ENCODE assay signal across 20 cellular contexts in genomic region chr1:176033474-176033873, GRCh38.
DNase-seq lines count a peak whose midpoint lies in the region; ATAC-seq, FAIRE-seq and TF ChIP-seq lines count a peak whose summit lies in the region.
"Had no signal": no experiment of that assay in that cellular context is flagged by ENCODE, and none has a peak within 500 bp of the region (broad histone marks: within the 10 kb centered on the region; RNA-seq: fewer than 3 reads in every experiment).

No MANE protein-coding gene starts in this region.

- no peak for TF ChIP-seq POLR2A in body of pancreas (IDR thresholded peaks at IDR 0.05)

- peak; percentile 65 for DNase-seq in ELR (ENCODE audit: low read depth)
- DNase-seq in RCC 7860 (ENCODE audit: low spot score), result no peak
- DNase-seq in epithelial cell of esophagus (ENCODE audit: low read depth), result peak; percentile 46
- DNase-seq in pancreas, result no peak
- DNase-seq in lower lobe of right lung, result no peak
- DNase-seq in left lobe of liver (ENCODE audit: low spot score), result no peak
- no peak for DNase-seq in body of pancreas
- DNase-seq: activated CD4-positive, alpha-beta T cell treated with anti-CD3 and anti-CD28 coated beads for 36 hours; AML-193; DND-41; natural killer cell; NCI-H1417 treated with DMSO at 0.1 percent for 48 hours; NCI-H524 treated with DMSO at 0.1 percent for 48 hours; stimulated activated naive CD4-positive, alpha-beta T cell treated with Interleukin-2 at 50 U/mL for 16 hours; thyroid gland had no signal

- FAIRE-seq in RCC 7860 (lab: Jason Lieb, UNC), result peak; percentile 63
- FAIRE-seq in pancreas (lab: Jason Lieb, UNC), result peak; percentile 68

- WGBS in pancreas, 2 donors, result 91 to 98% methylated on average over 1 of the region's 1 CpG
- WGBS in body of pancreas, 2 donors, result 91 to 95% methylated on average over 1 of the region's 1 CpG

- peaks cover 4 to 8% (median 7%) of the 10 kb centered on the region in 3 donors for H3K4me1 ChIP-seq in pancreas
- H3K4me1 ChIP-seq in lower lobe of right lung, result peaks cover 4% of the 10 kb centered on the region
- H3K4me1 ChIP-seq in body of pancreas, result peaks cover 4% of the 10 kb centered on the region
- H3K4me1 ChIP-seq: thyroid gland had no signal

- H3K9me3 ChIP-seq in pancreas (no peaks in the 10 kb centered on the region), lower lobe of right lung (no peaks in the 10 kb centered on the region), body of pancreas (no peaks in the 10 kb centered on the region)
- H3K9me3 ChIP-seq: gastroesophageal sphincter, thyroid gland had no signal

- H3K36me3 ChIP-seq in pancreas, result no peaks in the 10 kb centered on the region
- H3K36me3 ChIP-seq in lower lobe of right lung, result peaks cover 26% of the 10 kb centered on the region
- H3K36me3 ChIP-seq in body of pancreas (replicated peaks in 1 of 2; ENCODE audit: insufficient read depth in 1 of 2, low read depth in 2 of 2), result peaks cover 0 to 5% of the 10 kb centered on the region in 2 donors

- ATAC-seq in pancreas (no peak), lower lobe of right lung (no peak), left lobe of liver (no peak), GM18909 (IDR thresholded peaks at IDR 0.05; ENCODE audit: poor library complexity, unreplicated experiment) (no peak), body of pancreas (no peak)
- ATAC-seq: activated CD4-positive, alpha-beta T cell treated with anti-CD3 and anti-CD28 coated beads for 36 hours; activated naive CD4-positive, alpha-beta T cell treated with anti-CD3 and anti-CD28 coated beads, Interleukin-2, amount 50 U/mL, for 72 hours; gastroesophageal sphincter; natural killer cell; Right ventricle myocardium inferior had no signal

- intact Hi-C loops in pancreas (cut with DNase I) (no loop called here), lower lobe of right lung (cut with DNase I) (no loop called here), body of pancreas (cut with DNase I) (no loop called here)

- H3K27me3 ChIP-seq in pancreas (no peaks in the 10 kb centered on the region), lower lobe of right lung (ENCODE audit: low read depth) (no peaks in the 10 kb centered on the region), body of pancreas (no peaks in the 10 kb centered on the region)
- H3K27me3 ChIP-seq: gastroesophageal sphincter, thyroid gland had no signal

- TF ChIP-seq CTCF in epithelial cell of esophagus (IDR thresholded peaks at IDR 0.05; ENCODE audit: insufficient read depth, low read depth, low read length, missing control alignments) (no peak), pancreas (IDR thresholded peaks at IDR 0.05) (no peak), lower lobe of right lung (IDR thresholded peaks at IDR 0.05) (no peak), body of pancreas (IDR thresholded peaks at IDR 0.05) (no peak)

- H3K27ac ChIP-seq in pancreas (no peak overlapping the region), lower lobe of right lung (no peak overlapping the region), body of pancreas (no peak overlapping the region)
- H3K27ac ChIP-seq: coronary artery, gastroesophageal sphincter, thyroid gland had no signal

- no peak overlapping the region for H3K4me3 ChIP-seq in epithelial cell of esophagus (ENCODE audit: low read length)
- H3K4me3 ChIP-seq in pancreas, result no peak overlapping the region
- H3K4me3 ChIP-seq in lower lobe of right lung, result no peak overlapping the region
- no peak overlapping the region for H3K4me3 ChIP-seq in body of pancreas
- H3K4me3 ChIP-seq: coronary artery, gastroesophageal sphincter, thyroid gland had no signal

Comparison
In these comparisons a context has a peak if more than half of its experiments do, and no peak if none do; other contexts are left out.
1. DNase-seq: peak in ELR (single experiment) and epithelial cell of esophagus (single experiment); none in RCC 7860 (single experiment), pancreas (0 of 6), lower lobe of right lung (single experiment), left lobe of liver (single experiment) and body of pancreas (0 of 4).